20 cellular contexts compared by ENCODE assay signal in genomic region chr9:75461188-75461587, GRCh38.
"Had no signal": no experiment of that assay in that cellular context is flagged by ENCODE, and none has a peak within 500 bp of the region (broad histone marks: within the 10 kb centered on the region; RNA-seq: fewer than 3 reads in every experiment).

No MANE protein-coding gene starts in this region.

- H3K4me1 Mint-ChIP-seq: activated CD4-positive, alpha-beta memory T cell treated with anti-CD3 and anti-CD28 coated beads, Interleukin-2, amount 10 ng/mL, durations not matched to agents 7 days and 5 days; activated CD4-positive, alpha-beta T cell treated with anti-CD3 and anti-CD28 coated beads for 36 hours; activated naive CD4-positive, alpha-beta T cell treated with anti-CD3 and anti-CD28 coated beads, Interleukin-2, amount 10 ng/mL, durations not matched to agents 7 days and 5 days; activated naive CD8-positive, alpha-beta T cell treated with anti-CD3 and anti-CD28 coated beads for 36 hours had no signal

- H3K9me3 Mint-ChIP-seq: activated CD4-positive, alpha-beta memory T cell treated with anti-CD3 and anti-CD28 coated beads, Interleukin-2, amount 10 ng/mL, durations not matched to agents 7 days and 5 days; activated naive CD4-positive, alpha-beta T cell treated with anti-CD3 and anti-CD28 coated beads, Interleukin-2, amount 10 ng/mL, durations not matched to agents 7 days and 5 days; activated naive CD8-positive, alpha-beta T cell treated with anti-CD3 and anti-CD28 coated beads for 36 hours; activated T-cell treated with anti-CD3 and anti-CD28 coated beads, Interleukin-2, amount 50 U/mL, for 72 hours; activated T-helper 2 cell treated with anti-CD3 and anti-CD28 coated beads, Interferon-gamma antibody, Interleukin-2, Interleukin-4, amounts not matched to agents 10 μg/mL and 5 μg/mL and 100 μg/mL, durations not matched to agents 14 hours and 24 hours and 36 hours had no signal

- DNase-seq: activated CD4-positive, alpha-beta memory T cell treated with anti-CD3 and anti-CD28 coated beads, Interleukin-2, amount 10 ng/mL, durations not matched to agents 7 days and 5 days; activated CD4-positive, alpha-beta T cell treated with anti-CD3 and anti-CD28 coated beads for 36 hours; activated CD4-positive, alpha-beta T cell treated with anti-CD3 and anti-CD28 coated beads, Interleukin-2, amount 50 U/mL, for 1 hour; activated CD4-positive, CD25-positive, alpha-beta regulatory T cell; activated gamma-delta T cell treated with Interleukin-2 at 50 U/mL for 16 hours; activated naive CD4-positive, alpha-beta T cell treated with anti-CD3 and anti-CD28 coated beads, Interleukin-2, amount 10 ng/mL, durations not matched to agents 7 days and 5 days; activated naive CD8-positive, alpha-beta T cell treated with anti-CD3 and anti-CD28 coated beads for 36 hours; activated T-cell treated with anti-CD3 and anti-CD28 coated beads for 4 hours; activated T-cell treated with anti-CD3 and anti-CD28 coated beads, Interleukin-2, amount 50 U/mL, for 72 hours; brain microvascular endothelial cell; cerebellar nuclear complex; NCI-H1930; NCI-H2171; NCI-H226; NCI-H524; T-helper 1 cell had no signal

- H3K36me3 ChIP-seq: brain microvascular endothelial cell had no signal

- H3K27ac ChIP-seq: brain microvascular endothelial cell, SK-N-MC, VCaP had no signal

- H3K27ac Mint-ChIP-seq: activated CD4-positive, alpha-beta memory T cell treated with anti-CD3 and anti-CD28 coated beads, Interleukin-2, amount 10 ng/mL, durations not matched to agents 7 days and 5 days; activated CD4-positive, alpha-beta T cell treated with anti-CD3 and anti-CD28 coated beads for 36 hours; activated naive CD4-positive, alpha-beta T cell treated with anti-CD3 and anti-CD28 coated beads, Interleukin-2, amount 10 ng/mL, durations not matched to agents 7 days and 5 days; activated naive CD8-positive, alpha-beta T cell treated with anti-CD3 and anti-CD28 coated beads for 36 hours; activated T-cell treated with anti-CD3 and anti-CD28 coated beads, Interleukin-2, amount 50 U/mL, for 72 hours; activated T-helper 2 cell treated with anti-CD3 and anti-CD28 coated beads, Interferon-gamma antibody, Interleukin-2, Interleukin-4, amounts not matched to agents 10 μg/mL and 5 μg/mL and 100 μg/mL, durations not matched to agents 14 hours and 24 hours and 36 hours had no signal

- ATAC-seq: activated CD4-positive, alpha-beta T cell treated with anti-CD3 and anti-CD28 coated beads for 36 hours; activated T-cell treated with anti-CD3 and anti-CD28 coated beads, Interleukin-2, amount 50 U/mL, for 72 hours; Right ventricle myocardium inferior had no signal

- H3K27me3 Mint-ChIP-seq: activated CD4-positive, alpha-beta memory T cell treated with anti-CD3 and anti-CD28 coated beads, Interleukin-2, amount 10 ng/mL, durations not matched to agents 7 days and 5 days; activated naive CD4-positive, alpha-beta T cell treated with anti-CD3 and anti-CD28 coated beads, Interleukin-2, amount 10 ng/mL, durations not matched to agents 7 days and 5 days; activated naive CD8-positive, alpha-beta T cell treated with anti-CD3 and anti-CD28 coated beads for 36 hours had no signal

- H3K4me3 Mint-ChIP-seq: activated CD4-positive, alpha-beta memory T cell treated with anti-CD3 and anti-CD28 coated beads, Interleukin-2, amount 10 ng/mL, durations not matched to agents 7 days and 5 days; activated CD4-positive, alpha-beta T cell treated with anti-CD3 and anti-CD28 coated beads for 36 hours; activated naive CD4-positive, alpha-beta T cell treated with anti-CD3 and anti-CD28 coated beads, Interleukin-2, amount 10 ng/mL, durations not matched to agents 7 days and 5 days; activated naive CD8-positive, alpha-beta T cell treated with anti-CD3 and anti-CD28 coated beads for 36 hours; activated T-cell treated with anti-CD3 and anti-CD28 coated beads, Interleukin-2, amount 50 U/mL, for 72 hours had no signal

- H3K27me3 ChIP-seq: brain microvascular endothelial cell had no signal

- H3K4me3 ChIP-seq: SK-N-MC had no signal
